In the genomic region with DNA sequence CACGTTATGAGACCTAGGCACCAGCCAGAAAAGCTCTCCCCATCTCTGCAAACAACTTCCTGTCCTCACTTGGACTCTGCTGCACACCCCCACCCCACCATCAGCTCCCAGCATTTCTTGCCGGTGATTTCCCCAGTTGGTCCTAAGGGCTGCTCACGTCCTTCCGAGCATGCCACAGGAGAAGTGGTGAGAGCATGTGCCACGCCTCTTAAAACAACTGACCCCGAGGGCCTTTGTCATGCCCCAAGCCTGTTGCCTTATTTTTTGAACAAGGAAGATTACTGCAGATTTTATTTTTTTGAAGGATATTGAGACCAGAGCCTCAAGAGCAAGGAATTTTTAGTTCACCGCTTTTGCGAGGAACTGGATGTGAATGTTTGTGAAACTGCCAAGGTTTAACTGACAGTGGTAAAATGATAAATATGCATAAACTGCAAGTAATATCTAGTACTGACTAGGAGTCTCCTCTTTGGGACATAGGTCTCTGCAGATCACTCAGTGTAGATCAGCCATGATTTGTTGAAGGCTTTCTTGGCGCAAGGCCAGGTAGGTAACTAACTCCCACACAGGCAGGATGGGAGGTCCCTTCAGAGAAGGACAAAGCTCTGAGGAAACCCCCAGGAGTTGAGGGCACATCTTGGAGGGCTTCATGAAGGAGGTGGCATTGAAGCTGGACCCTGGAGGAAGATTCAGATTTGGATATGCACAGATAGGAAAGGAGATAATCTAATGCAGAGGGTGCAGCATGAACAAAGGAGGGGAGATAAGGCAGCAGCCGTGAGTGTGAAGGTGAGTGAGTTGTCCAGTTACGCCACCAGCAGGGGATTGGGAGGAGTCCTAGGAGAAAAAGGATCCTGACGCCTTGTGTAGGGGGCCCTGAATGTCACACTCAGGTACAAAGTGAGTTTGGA, we compare ENCODE assay signal across 25 cellular contexts. TPM values are rescaled to one million over a fixed set of nuclear protein-coding genes. Genes with fewer than 3 reads are reported as not detected.
DNase-seq lines count a peak whose midpoint lies in the region; ATAC-seq and TF ChIP-seq lines count a peak whose summit lies in the region.
"Had no signal": no experiment of that assay in that cellular context is flagged by ENCODE, and none has a peak within 500 bp of the region (broad histone marks: within the 10 kb centered on the region; RNA-seq: fewer than 3 reads in every experiment).

No MANE protein-coding gene starts in this region.

- no peak overlapping the region for H3K4me3 Mint-ChIP-seq in endodermal cell
- H3K4me3 Mint-ChIP-seq: activated B cell treated with CpG ODN at 0.5 μM for 24 hours; activated naive CD4-positive, alpha-beta T cell treated with anti-CD3 and anti-CD28 coated beads, Interleukin-2, amount 50 U/mL, for 24 hours; T-helper 2 cell treated with Interferon-gamma antibody and Interleukin-4, amounts not matched to agents 5 μg/mL and 100 μg/mL, for 36 hours had no signal

- peaks cover 35% of the 10 kb centered on the region for H3K27me3 Mint-ChIP-seq in endodermal cell (ENCODE audit: insufficient read depth)

- H3K36me3 Mint-ChIP-seq in endodermal cell (ENCODE audit: low read depth), result no peaks in the 10 kb centered on the region
- H3K36me3 Mint-ChIP-seq: activated naive CD4-positive, alpha-beta T cell treated with anti-CD3 and anti-CD28 coated beads, Interleukin-2, amount 50 U/mL, for 24 hours had no signal

- H3K9me3 ChIP-seq in BE2C (no peaks in the 10 kb centered on the region), endodermal cell (ENCODE audit: control insufficient read depth, low read length) (no peaks in the 10 kb centered on the region), HAP-1 (no peaks in the 10 kb centered on the region)
- H3K9me3 ChIP-seq: gastroesophageal sphincter, right lobe of liver, thoracic aorta had no signal

- H3K27ac Mint-ChIP-seq in endodermal cell, result no peak overlapping the region
- H3K27ac Mint-ChIP-seq: activated B cell treated with CpG ODN at 0.5 μM for 24 hours; activated naive CD4-positive, alpha-beta T cell treated with anti-CD3 and anti-CD28 coated beads, Interleukin-2, amount 50 U/mL, for 24 hours; T-helper 2 cell treated with Interferon-gamma antibody and Interleukin-4, amounts not matched to agents 5 μg/mL and 100 μg/mL, for 36 hours had no signal

- 76 to 84% methylated on average over 7 to 12 of the region's 12 CpGs for WGBS in endodermal cell (ENCODE audit: insufficient coverage in 1 of 2, insufficient read length in 1 of 2), 2 experiments

- H3K27ac ChIP-seq in endodermal cell (ENCODE audit: low read depth, low read length), result no peak overlapping the region
- H3K27ac ChIP-seq: gastroesophageal sphincter, KMS-11, right lobe of liver, thoracic aorta had no signal

- DNase-seq in BE2C (peak; percentile 47), DMS79 (lab: John Stamatoyannopoulos, UW) (peak; percentile 16), NCI-H345 treated with DMSO at 0.1 percent for 48 hours (lab: John Stamatoyannopoulos, UW; ENCODE audit: unreplicated experiment) (peak; percentile 41), endodermal cell (peak; percentile 74), hippocampal formation (lab: John Stamatoyannopoulos, UW) (no peak), HAP-1 (ENCODE audit: low spot score in 2 of 2) (no peak), D341Med (ENCODE audit: low spot score) (no peak), left lobe of liver (ENCODE audit: low spot score) (no peak)
- DNase-seq: activated B cell treated with CpG ODN at 0.5 μM for 24 hours; activated CD4-positive, alpha-beta T cell treated with anti-CD3 and anti-CD28 coated beads, Interleukin-2, amount 50 U/mL, for 4 hours; activated CD8-positive, alpha-beta memory T cell treated with anti-CD3 and anti-CD28 coated beads, Interleukin-2, amount 50 U/mL, for 4 hours; aorta; caudate nucleus; dermis blood vessel endothelial cell; kidney; NCI-H2029 treated with DMSO at 0.1 percent for 48 hours; stimulated activated naive CD4-positive, alpha-beta T cell treated with Interleukin-2 at 50 U/mL for 16 hours had no signal

- TF ChIP-seq CTCF in BE2C (IDR thresholded peaks at IDR 0.05; ENCODE audit: low read depth, low read length), result peak; percentile 41
- peak; percentile 55 for TF ChIP-seq CTCF in endodermal cell (conservative IDR thresholded peaks at IDR 0.05)

- peaks cover 21% of the 10 kb centered on the region for H3K4me1 Mint-ChIP-seq in endodermal cell
- H3K4me1 Mint-ChIP-seq: activated B cell treated with CpG ODN at 0.5 μM for 24 hours had no signal

- H3K4me1 ChIP-seq in BE2C, result peaks cover 56% of the 10 kb centered on the region
- H3K4me1 ChIP-seq in endodermal cell (ENCODE audit: control insufficient read depth, insufficient read depth, low read length), result no peaks in the 10 kb centered on the region
- no peaks in the 10 kb centered on the region for H3K4me1 ChIP-seq in HAP-1
- H3K4me1 ChIP-seq: right lobe of liver had no signal

- H3K4me3 ChIP-seq in BE2C (ENCODE audit: low read depth, low read length) (no peak overlapping the region), endodermal cell (ENCODE audit: low read length) (no peak overlapping the region), HAP-1 (no peak overlapping the region)
- H3K4me3 ChIP-seq: gastroesophageal sphincter, lung, right lobe of liver, thoracic aorta had no signal

- no peak overlapping the region for H3K9ac ChIP-seq in endodermal cell (ENCODE audit: extremely low read depth, low read length, poor library complexity, severe bottlenecking)
- H3K9ac ChIP-seq: KMS-11 had no signal

- in situ Hi-C loops in HAP-1 (cut with MboI; ENCODE audit: low sequenced_read_pairs), result loop anchor here (10.0 kb wide), 1 partner anchor 199 kb away; no protein-coding TSS in a partner anchor

- ATAC-seq in left lobe of liver, result no peak
- ATAC-seq: gastroesophageal sphincter, right lobe of liver had no signal

- H3K27me3 ChIP-seq in BE2C (no peaks in the 10 kb centered on the region), endodermal cell (ENCODE audit: control insufficient read depth, insufficient read depth, low read length, poor library complexity, severe bottlenecking) (no peaks in the 10 kb centered on the region), HAP-1 (ENCODE audit: low read depth) (peaks cover 25% of the 10 kb centered on the region)
- H3K27me3 ChIP-seq: right lobe of liver had no signal

- H3K36me3 ChIP-seq in BE2C, result no peaks in the 10 kb centered on the region
- no peaks in the 10 kb centered on the region for H3K36me3 ChIP-seq in endodermal cell (ENCODE audit: control insufficient read depth, insufficient read depth, low read length)
- no peaks in the 10 kb centered on the region for H3K36me3 ChIP-seq in HAP-1 (replicated peaks)
- H3K36me3 ChIP-seq: gastroesophageal sphincter, right lobe of liver, thoracic aorta had no signal

- H3K9me3 Mint-ChIP-seq in endodermal cell, result no peaks in the 10 kb centered on the region
- H3K9me3 Mint-ChIP-seq: activated B cell treated with CpG ODN at 0.5 μM for 24 hours; activated naive CD4-positive, alpha-beta T cell treated with anti-CD3 and anti-CD28 coated beads, Interleukin-2, amount 50 U/mL, for 24 hours; T-helper 2 cell treated with Interferon-gamma antibody and Interleukin-4, amounts not matched to agents 5 μg/mL and 100 μg/mL, for 36 hours had no signal

RNA-seq across cellular contexts. Expression of a gene that starts 44.7 kb away (rescaled TPM):
- polyA plus RNA-seq in BE2C (2012; ENCODE audit: insufficient read depth, insufficient read length, low read depth), result 41.4 TPM
- under 1 TPM in 1 of 2 donors, not detected in 1; 0.15 TPM for total RNA-seq in endodermal cell
- polyA plus RNA-seq in endodermal cell (2013, experiment 1 of 2), result 1.1 TPM
- 0.83 TPM for polyA plus RNA-seq in endodermal cell (2013, experiment 2 of 2)
- 0.65 TPM for total RNA-seq in left lobe of liver
- total RNA-seq: activated B cell treated with CpG ODN at 0.5 μM for 24 hours, dermis blood vessel endothelial cell had no signal
- polyA plus RNA-seq: AG04450 had no signal

Comparison
In these comparisons a context has a peak if more than half of its experiments do, and no peak if none do; other contexts are left out.
1. DNase-seq: peak in BE2C (single experiment), DMS79 (single experiment), NCI-H345 treated with DMSO at 0.1 percent for 48 hours (single experiment) and endodermal cell (single experiment); none in hippocampal formation (0 of 2), HAP-1 (0 of 2), D341Med (single experiment) and left lobe of liver (single experiment).